In genomic region chr17:77888242-77889134, GRCh38 we compare ENCODE assay signal across 8 cellular contexts.
A peak's percentile ranks its signal among the peaks of the same experiment; 100 is the strongest.
DNase-seq lines count a peak whose midpoint lies in the region; ATAC-seq, FAIRE-seq and TF ChIP-seq lines count a peak whose summit lies in the region.

No MANE protein-coding gene starts in this region.

- H3K4me3 ChIP-seq in HUES64 (ENCODE audit: low read length), result peak overlapping the region; percentile 50
- H3K4me3 ChIP-seq in astrocyte (ENCODE audit: insufficient read depth, low read depth, low read length), result peak overlapping the region; percentile 62
- peak overlapping the region; percentile 34; the same call in 1 of the 2 replicates for H3K4me3 ChIP-seq in iPS-18c (ENCODE audit: insufficient read depth, low read depth, low read length)

- H3K27me3 ChIP-seq in HUES64 (ENCODE audit: insufficient read depth, low read length) (peaks cover 28% of the 10 kb centered on the region), astrocyte (ENCODE audit: insufficient read depth, low read length) (peaks cover 43% of the 10 kb centered on the region)

- peak overlapping the region; percentile 97 for H3K4me2 ChIP-seq in astrocyte (ENCODE audit: low read length)

- H3K27ac Mint-ChIP-seq in astrocyte (ENCODE audit: unreplicated experiment), result peak overlapping the region; percentile 76
- H3K27ac Mint-ChIP-seq in stimulated activated naive B cell treated with anti-CD40 and anti-IgM and Interleukin-4, amounts not matched to agents 10 μg/mL and 1 μg/mL and 100 μg/mL, for 72 hours, result no peak overlapping the region

- H3K4me1 ChIP-seq in HUES64 (ENCODE audit: insufficient read depth, low read length) (peaks cover 10% of the 10 kb centered on the region), astrocyte (ENCODE audit: insufficient read depth, low read length) (peaks cover 11% of the 10 kb centered on the region)

- no peak for TF ChIP-seq CTCF in astrocyte (IDR thresholded peaks at IDR 0.05; ENCODE audit: insufficient read depth, low read depth, low read length)

- H3K4me1 Mint-ChIP-seq in astrocyte (ENCODE audit: low read depth, unreplicated experiment), result peaks cover 6% of the 10 kb centered on the region
- peaks cover 52 to 63% of the 10 kb centered on the region in 2 donors for H3K4me1 Mint-ChIP-seq in stimulated activated naive B cell treated with anti-CD40 and anti-IgM and Interleukin-4, amounts not matched to agents 10 μg/mL and 1 μg/mL and 100 μg/mL, for 72 hours

- peak overlapping the region; percentile 88 for H2AFZ ChIP-seq in astrocyte (ENCODE audit: low read depth, low read length)

- 78% methylated on average over 12 of the region's 13 CpGs for WGBS in HUES64

- no peak overlapping the region for H3K9ac ChIP-seq in HUES64 (ENCODE audit: low read depth, low read length)
- peak overlapping the region; percentile 79 for H3K9ac ChIP-seq in astrocyte (ENCODE audit: low read length)

- no peaks in the 10 kb centered on the region for H3K79me2 ChIP-seq in astrocyte (ENCODE audit: insufficient read depth, low read length)

- H3K36me3 ChIP-seq in HUES64 (ENCODE audit: insufficient read depth, low read length), result no peaks in the 10 kb centered on the region
- no peaks in the 10 kb centered on the region for H3K36me3 ChIP-seq in astrocyte (ENCODE audit: insufficient read depth, low read length)

- H3K36me3 Mint-ChIP-seq in astrocyte (ENCODE audit: low read depth, unreplicated experiment), result no peaks in the 10 kb centered on the region
- no peaks in the 10 kb centered on the region for H3K36me3 Mint-ChIP-seq in stimulated activated naive B cell treated with anti-CD40 and anti-IgM and Interleukin-4, amounts not matched to agents 10 μg/mL and 1 μg/mL and 100 μg/mL, for 72 hours

- H3K9me3 ChIP-seq in HUES64 (ENCODE audit: insufficient read depth, low read depth, low read length) (no peaks in the 10 kb centered on the region), astrocyte (ENCODE audit: insufficient read depth, low read depth, low read length) (no peaks in the 10 kb centered on the region), iPS-18c (ENCODE audit: control insufficient read depth, insufficient read depth, low read length) (no peaks in the 10 kb centered on the region)

- no peak overlapping the region for H3K27ac ChIP-seq in HUES64 (ENCODE audit: low read depth, low read length)
- no peak overlapping the region for H3K27ac ChIP-seq in astrocyte (ENCODE audit: low read depth, low read length)

- ATAC-seq in stimulated activated naive B cell treated with anti-CD40 and anti-IgM and Interleukin-4, amounts not matched to agents 10 μg/mL and 1 μg/mL and 100 μg/mL, for 72 hours (replicated peaks), result peak; percentile 19 to 20
- ATAC-seq in HG02571 (IDR thresholded peaks at IDR 0.05; ENCODE audit: unreplicated experiment), result no peak
- no peak for ATAC-seq in HG02759 (IDR thresholded peaks at IDR 0.05; ENCODE audit: unreplicated experiment)

- H3K4me3 Mint-ChIP-seq in astrocyte (ENCODE audit: unreplicated experiment), result peak overlapping the region; percentile 70
- peak overlapping the region; percentile 79 to 82 for H3K4me3 Mint-ChIP-seq in stimulated activated naive B cell treated with anti-CD40 and anti-IgM and Interleukin-4, amounts not matched to agents 10 μg/mL and 1 μg/mL and 100 μg/mL, for 72 hours

- peak; percentile 56 for FAIRE-seq in astrocyte (lab: Jason Lieb, UNC)

- H4K20me1 ChIP-seq in astrocyte (ENCODE audit: insufficient read depth, low read length), result no peaks in the 10 kb centered on the region

- peaks cover 4% of the 10 kb centered on the region for H3K9me3 Mint-ChIP-seq in astrocyte (ENCODE audit: unreplicated experiment)
- H3K9me3 Mint-ChIP-seq in stimulated activated naive B cell treated with anti-CD40 and anti-IgM and Interleukin-4, amounts not matched to agents 10 μg/mL and 1 μg/mL and 100 μg/mL, for 72 hours, result no peaks in the 10 kb centered on the region

- H3K27me3 Mint-ChIP-seq in astrocyte (ENCODE audit: low read depth, unreplicated experiment), result peaks cover 84% of the 10 kb centered on the region
- peaks cover 65 to 86% of the 10 kb centered on the region in 2 donors for H3K27me3 Mint-ChIP-seq in stimulated activated naive B cell treated with anti-CD40 and anti-IgM and Interleukin-4, amounts not matched to agents 10 μg/mL and 1 μg/mL and 100 μg/mL, for 72 hours

- DNase-seq in astrocyte (ENCODE audit: low read depth) (peak; percentile 6), germinal center (ENCODE audit: low spot score) (no peak), midbrain (lab: John Stamatoyannopoulos, UW) (no peak)
- DNase-seq in stimulated activated naive B cell treated with anti-CD40 and anti-IgM and Interleukin-4, amounts not matched to agents 10 μg/mL and 1 μg/mL and 100 μg/mL, for 72 hours, result no peak

Comparison
In these comparisons a context has a peak if more than half of its experiments do, and no peak if none do; other contexts are left out.
1. ATAC-seq: peak in stimulated activated naive B cell treated with anti-CD40 and anti-IgM and Interleukin-4, amounts not matched to agents 10 μg/mL and 1 μg/mL and 100 μg/mL, for 72 hours (2 of 2); none in HG02571 (single experiment) and HG02759 (single experiment).
2. Peak in every context shown above with its lines, with median percentiles within 50 percentile points of each other: H3K4me3 ChIP-seq.